In the genomic region with DNA sequence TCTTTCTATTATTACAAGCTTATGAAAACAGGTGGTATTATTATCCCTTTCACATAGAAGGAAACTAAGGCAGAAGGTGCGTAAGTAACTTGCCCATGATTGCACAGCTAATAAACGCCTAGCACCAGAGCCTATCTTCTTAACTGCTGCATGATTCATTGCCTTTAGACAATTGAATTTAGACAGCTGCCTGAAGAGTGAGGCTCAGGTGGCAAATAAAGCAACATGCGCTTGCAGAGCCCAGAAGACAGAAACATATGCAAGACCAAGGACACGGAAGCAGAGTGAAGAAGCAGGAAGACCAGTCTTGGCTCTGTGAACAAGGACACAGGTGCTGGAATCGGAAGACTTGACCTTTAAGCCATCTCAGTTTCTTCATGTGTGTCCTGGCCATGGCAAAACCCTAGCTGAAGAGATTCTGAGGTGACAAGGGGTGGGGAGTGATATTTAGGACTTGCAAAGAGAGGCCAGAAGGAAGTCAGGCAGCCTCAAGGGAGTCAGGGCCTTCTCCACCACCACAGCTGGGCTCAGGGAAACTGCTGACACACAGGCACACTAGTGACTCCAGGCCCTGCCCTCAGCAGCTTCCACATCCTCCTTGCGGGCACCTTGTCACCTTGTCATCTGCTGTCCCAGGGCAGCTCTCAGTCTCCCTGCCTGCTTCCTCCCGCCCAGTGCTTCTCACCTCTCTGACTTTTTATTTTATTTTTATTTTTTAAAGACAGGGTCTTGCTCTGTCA, we compare ENCODE assay signal across 14 cellular contexts.
DNase-seq lines count a peak whose midpoint lies in the region; ATAC-seq lines count a peak whose summit lies in the region.
"Had no signal": no experiment of that assay in that cellular context is flagged by ENCODE, and none has a peak within 500 bp of the region (broad histone marks: within the 10 kb centered on the region; RNA-seq: fewer than 3 reads in every experiment).

No MANE protein-coding gene starts in this region.

- H3K36me3 Mint-ChIP-seq in naive B cell, result no peaks in the 10 kb centered on the region

- H3K27ac Mint-ChIP-seq in naive B cell, result peak overlapping the region in 3 of 6 donors; percentile 3 to 83 (median 63)

- DNase-seq in NCI-H345 (lab: John Stamatoyannopoulos, UW) (peak; percentile 10), NCI-H345 treated with DMSO at 0.1 percent for 48 hours (lab: John Stamatoyannopoulos, UW; ENCODE audit: unreplicated experiment) (no peak), SHP77 (lab: John Stamatoyannopoulos, UW) (peak; percentile 36 to 51), naive B cell (no peak), GM03348 (ENCODE audit: low spot score) (no peak), HCEC 1CT (no peak)
- DNase-seq: activated CD4-positive, alpha-beta T cell treated with anti-CD3 and anti-CD28 coated beads for 48 hours; caudate nucleus; left lung; occipital lobe; stimulated activated CD8-positive, alpha-beta memory T cell treated with anti-CD3 and anti-CD28 coated beads, Interleukin-4, amount 100 ng/mL, for 48 hours; uterus had no signal

- ATAC-seq in HG02610 (IDR thresholded peaks at IDR 0.05; ENCODE audit: unreplicated experiment) (peak; percentile 71), naive B cell (ENCODE audit: low read depth in 2 of 2) (peak; percentile 46 to 55), HG02870 (IDR thresholded peaks at IDR 0.05; ENCODE audit: unreplicated experiment) (no peak)
- ATAC-seq: left lung had no signal

- H3K9me3 Mint-ChIP-seq in naive B cell, result no peaks in the 10 kb centered on the region

- H3K4me1 Mint-ChIP-seq in naive B cell, result peaks cover 6 to 15% (median 6%) of the 10 kb centered on the region in 3 donors

- no peaks in the 10 kb centered on the region for H3K27me3 Mint-ChIP-seq in naive B cell

- H3K4me3 Mint-ChIP-seq in naive B cell, result peak overlapping the region in 1 of 8 donors; percentile 1

Comparison
In these comparisons a context has a peak if more than half of its experiments do, and no peak if none do; other contexts are left out.
1. DNase-seq: peak in NCI-H345 (single experiment) and SHP77 (2 of 2); none in NCI-H345 treated with DMSO at 0.1 percent for 48 hours (single experiment), naive B cell (single experiment), GM03348 (single experiment) and HCEC 1CT (single experiment).